8 cellular contexts compared by ENCODE assay signal in the genomic region with DNA sequence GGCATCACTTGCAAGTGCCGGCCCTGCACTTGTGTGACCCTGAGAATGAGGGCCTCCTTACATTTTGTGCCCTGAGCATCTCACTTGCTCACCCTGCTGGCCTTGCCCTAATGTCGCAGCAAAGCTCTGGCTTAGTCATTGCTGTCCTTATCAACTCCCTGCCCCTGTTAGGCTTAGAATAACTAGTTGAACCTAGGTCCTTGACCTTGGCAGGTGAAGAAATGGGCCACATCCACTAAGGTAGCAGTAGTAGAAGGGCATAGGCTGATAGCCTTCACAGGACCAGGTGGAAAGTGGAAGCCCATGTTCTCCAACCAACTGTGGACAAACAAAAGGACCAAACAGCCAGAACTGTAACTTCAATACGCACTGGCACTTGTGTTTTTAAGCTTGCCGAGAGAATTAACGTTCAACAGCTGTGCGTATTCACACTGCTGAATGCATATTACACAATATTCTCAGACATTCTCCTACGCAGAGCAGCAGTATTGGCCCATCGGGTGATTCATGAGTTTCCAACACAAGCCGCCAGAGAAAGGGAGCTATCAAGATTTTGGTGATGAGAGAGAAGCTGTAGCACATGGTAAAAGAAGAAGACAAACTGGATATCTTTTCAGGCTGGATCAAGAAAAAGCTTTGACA. TPM values are rescaled to one million over a fixed set of nuclear protein-coding genes. Genes with fewer than 3 reads are reported as not detected.
DNase-seq lines count a peak whose midpoint lies in the region; ATAC-seq, FAIRE-seq and TF ChIP-seq lines count a peak whose summit lies in the region.

No MANE protein-coding gene starts in this region.

- BruUV-seq in PC-9 (replicated peaks; lab: Mats Ljungman, UMichigan) (no TSS peak), MCF 10A (replicated peaks; lab: Mats Ljungman, UMichigan) (no TSS peak)

- H3K4me1 Mint-ChIP-seq in MCF 10A (ENCODE audit: insufficient read depth, unreplicated experiment): peaks cover 8% of the 10 kb centered on the region

- no peaks in the 10 kb centered on the region for H3K9me3 ChIP-seq in BLaER1 treated with 17β-estradiol and CSF1 and Interleukin-3, amounts not matched to agents 10 nM and 100 nM (replicated peaks in 1 of 11)
- H3K9me3 ChIP-seq in PC-9 (ENCODE audit: insufficient read depth, low read depth) (no peaks in the 10 kb centered on the region), lower lobe of right lung (no peaks in the 10 kb centered on the region)

- DNase-seq in GM19240 (ENCODE audit: insufficient read length, low spot score): peak; percentile 16
- DNase-seq in PC-9: peak; percentile 31 to 53
- DNase-seq in MCF 10A (ENCODE audit: unreplicated experiment): peak; percentile 86
- DNase-seq in lower lobe of right lung: peak; percentile 55
- DNase-seq in NCI-H1105 treated with DMSO at 0.1 percent for 48 hours (lab: John Stamatoyannopoulos, UW): no peak
- no peak for DNase-seq in GM19239 (ENCODE audit: insufficient read length, low spot score)

- no peak overlapping the region for H3K4me3 Mint-ChIP-seq in MCF 10A (ENCODE audit: unreplicated experiment)

- H3K79me2 ChIP-seq in PC-9 (ENCODE audit: low read depth): no peaks in the 10 kb centered on the region

- H3K27ac Mint-ChIP-seq in MCF 10A (ENCODE audit: low read depth, unreplicated experiment): peak overlapping the region; percentile 55

- no peaks in the 10 kb centered on the region for H3K9me3 Mint-ChIP-seq in MCF 10A (ENCODE audit: unreplicated experiment)

- H3K4me3 ChIP-seq in BLaER1 treated with 17β-estradiol and CSF1 and Interleukin-3, amounts not matched to agents 10 nM and 100 nM: no peak overlapping the region
- H3K4me3 ChIP-seq in PC-9 (no peak overlapping the region), lower lobe of right lung (no peak overlapping the region)

- intact Hi-C loops in PC-9 (cut with micrococcal nuclease; ENCODE audit: unreplicated experiment) (no loop called here), MCF 10A (cut with micrococcal nuclease) (no loop called here), lower lobe of right lung (cut with DNase I) (no loop called here)

- H2AFZ ChIP-seq in PC-9: no peak overlapping the region

- no peaks in the 10 kb centered on the region for H3K27me3 Mint-ChIP-seq in MCF 10A (ENCODE audit: insufficient read depth, unreplicated experiment)

- TF ChIP-seq CTCF in PC-9 (conservative IDR thresholded peaks at IDR 0.05) (peak; percentile 59; the same call in 1 of the 2 replicates), MCF 10A (IDR thresholded peaks at IDR 0.05; ENCODE audit: unreplicated experiment) (peak; percentile 12), lower lobe of right lung (IDR thresholded peaks at IDR 0.05) (peak; percentile 16)

- H3K9ac ChIP-seq in BLaER1 treated with 17β-estradiol and CSF1 and Interleukin-3, amounts not matched to agents 10 nM and 100 nM: no peak overlapping the region; a peak in 1 of 22 replicates

- H4K20me1 ChIP-seq in BLaER1 treated with 17β-estradiol and CSF1 and Interleukin-3, amounts not matched to agents 10 nM and 100 nM: no peaks in the 10 kb centered on the region
- no peaks in the 10 kb centered on the region for H4K20me1 ChIP-seq in PC-9 (ENCODE audit: insufficient read depth)

- H3F3A ChIP-seq in PC-9 (ENCODE audit: insufficient read depth, low read depth): no peaks in the 10 kb centered on the region

- FAIRE-seq in GM19239 (lab: Jason Lieb, UNC): no peak

- H3K27ac ChIP-seq in BLaER1 treated with 17β-estradiol and CSF1 and Interleukin-3, amounts not matched to agents 10 nM and 100 nM: peak overlapping the region in 5 of 11 experiments; percentile 20 to 54 (median 37); a peak in 7 of 22 replicates
- no peak overlapping the region for H3K27ac ChIP-seq in PC-9
- peak overlapping the region; percentile 32 for H3K27ac ChIP-seq in lower lobe of right lung

- peak overlapping the region; percentile 1 to 99 (median 60); a peak in 17 of 22 replicates for H3K4me2 ChIP-seq in BLaER1 treated with 17β-estradiol and CSF1 and Interleukin-3, amounts not matched to agents 10 nM and 100 nM
- no peak overlapping the region for H3K4me2 ChIP-seq in PC-9

- H3K4me1 ChIP-seq in BLaER1 treated with 17β-estradiol and CSF1 and Interleukin-3, amounts not matched to agents 10 nM and 100 nM: peaks cover 59 to 75% (median 71%) of the 10 kb centered on the region in 10 experiments
- peaks cover 21% of the 10 kb centered on the region for H3K4me1 ChIP-seq in PC-9 (replicated peaks; ENCODE audit: insufficient read depth)
- H3K4me1 ChIP-seq in lower lobe of right lung: peaks cover 27% of the 10 kb centered on the region

- POLR2A ChIA-PET in PC-9 (lab: Charles Lee; ENCODE audit: unreplicated experiment): no interaction called here
- POLR2A ChIA-PET in MCF 10A (lab: Yijun Ruan, JAX): interaction anchor here (0.6 to 3.2 kb wide), 16 partner anchors 10 to 178 kb away, joined by 3 to 38 read pairs (median 4); a partner anchor contains a TSS

- H3K36me3 Mint-ChIP-seq in MCF 10A (ENCODE audit: insufficient read depth, unreplicated experiment): no peaks in the 10 kb centered on the region

- H3K36me3 ChIP-seq in BLaER1 treated with 17β-estradiol and CSF1 and Interleukin-3, amounts not matched to agents 10 nM and 100 nM: no peaks in the 10 kb centered on the region
- H3K36me3 ChIP-seq in PC-9 (ENCODE audit: low read depth): no peaks in the 10 kb centered on the region
- H3K36me3 ChIP-seq in lower lobe of right lung: no peaks in the 10 kb centered on the region

- peak; percentile 64 to 66 for ATAC-seq in lower lobe of right lung
- ATAC-seq in GM18909 (IDR thresholded peaks at IDR 0.05; ENCODE audit: poor library complexity, unreplicated experiment): no peak

- CTCF ChIA-PET in PC-9 (lab: Charles Lee): interaction anchor here (0.6 to 1.3 kb wide), 4 partner anchors 22 to 157 kb away, joined by 3 to 4 read pairs (median 4); no protein-coding TSS in a partner anchor
- CTCF ChIA-PET in MCF 10A (lab: Yijun Ruan, JAX): interaction anchor here (0.6 to 1.9 kb wide), 10 partner anchors 12 to 394 kb away, joined by 3 to 8 read pairs (median 4); no protein-coding TSS in a partner anchor

- no peaks in the 10 kb centered on the region for H3K9me2 ChIP-seq in PC-9 (ENCODE audit: insufficient read depth)

- H3K27me3 ChIP-seq in BLaER1 treated with 17β-estradiol and CSF1 and Interleukin-3, amounts not matched to agents 10 nM and 100 nM: no peaks in the 10 kb centered on the region
- H3K27me3 ChIP-seq in PC-9 (ENCODE audit: insufficient read depth, low read depth) (no peaks in the 10 kb centered on the region), lower lobe of right lung (ENCODE audit: low read depth) (no peaks in the 10 kb centered on the region)

RNA-seq across cellular contexts. Expression of a gene that starts 27.7 kb away (rescaled TPM):
- total RNA-seq in PC-9 (2021): 83.7 and 87.3 TPM in 2 replicates
- total RNA-seq in MCF 10A (2022): 45.2 and 61.0 TPM in 2 replicates
- 31.1 TPM for total RNA-seq in lower lobe of right lung

Comparison
In these comparisons a context has a peak if more than half of its experiments do, and no peak if none do; other contexts are left out.
1. DNase-seq: peak in GM19240 (single experiment), PC-9 (2 of 2), MCF 10A (single experiment) and lower lobe of right lung (single experiment); none in NCI-H1105 treated with DMSO at 0.1 percent for 48 hours (single experiment) and GM19239 (single experiment).
2. Peak in every context shown above with its lines, with median percentiles within 50 percentile points of each other: CTCF ChIP-seq.